2 cellular contexts compared by ENCODE assay signal in genomic region chr1:29171521-29171920, GRCh38.
TF ChIP-seq lines count a peak whose summit lies in the region.

No MANE protein-coding gene starts in this region.

TF ChIP-seq in HCT116, 20 proteins besides CTCF, POLR2A, EP300 and RAD21:
- TF ChIP-seq YY1 (IDR thresholded peaks at IDR 0.05; ENCODE audit: extremely low read depth, insufficient replicate concordance, low read depth, low read length) (no peak), EZH2phosphoT487 (IDR thresholded peaks at IDR 0.05; ENCODE audit: borderline replicate concordance) (no peak)

TF ChIP-seq in GM12878, 131 proteins besides CTCF, POLR2A, EP300 and RAD21:
- TF ChIP-seq PML (IDR thresholded peaks at IDR 0.05; ENCODE audit: low read length) (no peak), ESRRA (IDR thresholded peaks at IDR 0.05; ENCODE audit: low read length) (no peak), BMI1 (IDR thresholded peaks at IDR 0.05; ENCODE audit: borderline replicate concordance) (no peak), RAD51 (IDR thresholded peaks at IDR 0.05) (no peak), NFYA (IDR thresholded peaks at IDR 0.05; ENCODE audit: borderline replicate concordance, low read depth, low read length) (no peak), CBX5 (IDR thresholded peaks at IDR 0.05; ENCODE audit: low read depth) (no peak), SIX5 (IDR thresholded peaks at IDR 0.05; ENCODE audit: low read depth, low read length, severe bottlenecking) (no peak), EED (IDR thresholded peaks at IDR 0.05; ENCODE audit: low read depth) (no peak), ZNF384 (IDR thresholded peaks at IDR 0.05; ENCODE audit: borderline replicate concordance, low read depth, low read length) (no peak)
TF ChIP-seq in GM12878: peak in this region for 0.
